8 cellular contexts compared by ENCODE assay signal in genomic region chr10:3781458-3782098, GRCh38. TPM values are rescaled to one million over a fixed set of nuclear protein-coding genes. Genes with fewer than 3 reads are reported as not detected.
A peak's percentile ranks its signal among the peaks of the same experiment; 100 is the strongest.
DNase-seq lines count a peak whose midpoint lies in the region; ATAC-seq and TF ChIP-seq lines count a peak whose summit lies in the region.

No MANE protein-coding gene starts in this region.

- TF ChIP-seq CTCF in fibroblast of lung (conservative IDR thresholded peaks at IDR 0.05 in 1 of 2, IDR thresholded peaks at IDR 0.05 in 1 of 2; ENCODE audit: low read depth in 1 of 2, low read length in 2 of 2): peak; percentile 42 to 50
- TF ChIP-seq CTCF in osteocyte (IDR thresholded peaks at IDR 0.05): peak; percentile 58

- H3K9me3 Mint-ChIP-seq in activated T-cell treated with anti-CD3 and anti-CD28 coated beads, Interleukin-2, amount 50 U/mL, for 24 hours: no peaks in the 10 kb centered on the region
- no peaks in the 10 kb centered on the region for H3K9me3 Mint-ChIP-seq in osteocyte (ENCODE audit: unreplicated experiment)

- no peak overlapping the region for H2AFZ ChIP-seq in fibroblast of lung (ENCODE audit: low read length)

- H3K36me3 ChIP-seq in HUES64 (ENCODE audit: insufficient read depth, low read length) (peaks cover 56% of the 10 kb centered on the region), fibroblast of lung (ENCODE audit: control insufficient read depth, insufficient read depth, low read length) (peaks cover 31% of the 10 kb centered on the region)

- peak overlapping the region; percentile 96 for H3K27ac Mint-ChIP-seq in activated T-cell treated with anti-CD3 and anti-CD28 coated beads, Interleukin-2, amount 50 U/mL, for 24 hours
- H3K27ac Mint-ChIP-seq in osteocyte (ENCODE audit: unreplicated experiment): peak overlapping the region; percentile 99

- H3K4me1 Mint-ChIP-seq in activated T-cell treated with anti-CD3 and anti-CD28 coated beads, Interleukin-2, amount 50 U/mL, for 24 hours (ENCODE audit: low read depth): peaks cover 70% of the 10 kb centered on the region
- peaks cover 62% of the 10 kb centered on the region for H3K4me1 Mint-ChIP-seq in osteocyte (ENCODE audit: unreplicated experiment)

- peaks cover 81% of the 10 kb centered on the region for H3K36me3 Mint-ChIP-seq in activated T-cell treated with anti-CD3 and anti-CD28 coated beads, Interleukin-2, amount 50 U/mL, for 24 hours (ENCODE audit: low read depth)
- peaks cover 76% of the 10 kb centered on the region for H3K36me3 Mint-ChIP-seq in osteocyte (ENCODE audit: unreplicated experiment)

- H3K4me1 ChIP-seq in HUES64 (ENCODE audit: insufficient read depth, low read length) (peaks cover 20% of the 10 kb centered on the region), fibroblast of lung (ENCODE audit: control insufficient read depth, extremely low read depth, insufficient read depth, low read length) (peaks cover 21% of the 10 kb centered on the region)

- ATAC-seq in HG03196 (IDR thresholded peaks at IDR 0.05; ENCODE audit: unreplicated experiment) (no peak), GM18520 (IDR thresholded peaks at IDR 0.05; ENCODE audit: unreplicated experiment) (no peak)

- H3K27ac ChIP-seq in HUES64 (ENCODE audit: low read depth, low read length) (no peak overlapping the region), fibroblast of lung (ENCODE audit: insufficient read depth, low read length) (peak overlapping the region; percentile 99)

- H3K4me3 ChIP-seq in HUES64 (ENCODE audit: low read length): peak overlapping the region; percentile 94
- peak overlapping the region; percentile 86 to 99 (median 98) for H3K4me3 ChIP-seq in fibroblast of lung (replicated peaks in 1 of 4; ENCODE audit: control extremely low read depth in 1 of 4, insufficient read depth in 1 of 4, low read depth in 3 of 4, low read length in 4 of 4)

- peak overlapping the region; percentile 100 for H3K4me2 ChIP-seq in fibroblast of lung (ENCODE audit: extremely low read depth, insufficient read depth, low read length)

- DNase-seq in AG20443 (ENCODE audit: low spot score) (peak; percentile 46), fibroblast of lung (ENCODE audit: low read depth in 2 of 2) (peak; percentile 67 to 73), osteocyte (ENCODE audit: extremely low spot score, unreplicated experiment) (no peak), NCI-H2227 treated with DMSO at 0.1 percent for 48 hours (lab: John Stamatoyannopoulos, UW) (no peak)
- peak; percentile 72 for DNase-seq in activated T-cell treated with anti-CD3 and anti-CD28 coated beads, Interleukin-2, amount 50 U/mL, for 24 hours

- H3K27me3 Mint-ChIP-seq in activated T-cell treated with anti-CD3 and anti-CD28 coated beads, Interleukin-2, amount 50 U/mL, for 24 hours: no peaks in the 10 kb centered on the region
- no peaks in the 10 kb centered on the region for H3K27me3 Mint-ChIP-seq in osteocyte (ENCODE audit: unreplicated experiment)

- H3K79me2 ChIP-seq in fibroblast of lung (ENCODE audit: control insufficient read depth, insufficient read depth, low read length): peaks cover 74% of the 10 kb centered on the region

- H3K27me3 ChIP-seq in HUES64 (ENCODE audit: insufficient read depth, low read length): no peaks in the 10 kb centered on the region
- no peaks in the 10 kb centered on the region for H3K27me3 ChIP-seq in fibroblast of lung (ENCODE audit: control insufficient read depth, insufficient read depth, low read length)

- peak overlapping the region; percentile 87 for H3K4me3 Mint-ChIP-seq in activated T-cell treated with anti-CD3 and anti-CD28 coated beads, Interleukin-2, amount 50 U/mL, for 24 hours
- peak overlapping the region; percentile 97 for H3K4me3 Mint-ChIP-seq in osteocyte (ENCODE audit: unreplicated experiment)

- peaks cover 5% of the 10 kb centered on the region for H4K20me1 ChIP-seq in fibroblast of lung (ENCODE audit: control insufficient read depth, extremely low read depth, insufficient read depth, low read length)

- WGBS in HUES64: 91% methylated on average over 30 of the region's 30 CpGs

- H3K9me3 ChIP-seq in HUES64 (ENCODE audit: insufficient read depth, low read depth, low read length) (no peaks in the 10 kb centered on the region), fibroblast of lung (ENCODE audit: control insufficient read depth, insufficient read depth, low read depth, low read length) (no peaks in the 10 kb centered on the region)

- peak overlapping the region; percentile 93; the same call in 1 of the 2 replicates for H3K9ac ChIP-seq in HUES64 (ENCODE audit: low read depth, low read length)
- H3K9ac ChIP-seq in fibroblast of lung (ENCODE audit: insufficient read depth, low read length): peak overlapping the region; percentile 99

RNA-seq across cellular contexts. Expression of gene KLF6, which starts 3.4 kb away (rescaled TPM):
- 12.2 TPM for polyA plus RNA-seq in HUES64 (2013, experiment 1 of 2)
- 12.4 TPM for polyA plus RNA-seq in HUES64 (2013, experiment 2 of 2)
- total RNA-seq in fibroblast of lung: 39.0 and 96.1 TPM in 2 replicates
- 105 and 140 TPM in 2 replicates for polyA plus RNA-seq in fibroblast of lung
- 81.6 and 107 TPM in 2 replicates for polyA plus RNA-seq in fibroblast of lung (2012)
- 181 and 546 TPM in 2 replicates for polyA minus RNA-seq in fibroblast of lung (ENCODE audit: low replicate concordance)
- 263 and 341 TPM in 2 replicates for total RNA-seq in osteocyte

Comparison
In these comparisons a context has a peak if more than half of its experiments do, and no peak if none do; other contexts are left out.
1. DNase-seq: peak in AG20443 (single experiment), activated T-cell treated with anti-CD3 and anti-CD28 coated beads, Interleukin-2, amount 50 U/mL, for 24 hours (single experiment) and fibroblast of lung (2 of 2); none in osteocyte (single experiment) and NCI-H2227 treated with DMSO at 0.1 percent for 48 hours (single experiment).